Comparison of ENCODE assay signal across 8 cellular contexts in genomic region chr17:4899341-4900230, GRCh38. TPM values are rescaled to one million over a fixed set of nuclear protein-coding genes. Genes with fewer than 3 reads are reported as not detected.
DNase-seq lines count a peak whose midpoint lies in the region; ATAC-seq and TF ChIP-seq lines count a peak whose summit lies in the region.

Gene C17orf107, plus strand, starts transcription at chr17:4899536. Its CDS starts 227 bp downstream, at chr17:4899763.

- no peak for TF ChIP-seq CTCF in AG09309 (IDR thresholded peaks at IDR 0.05; ENCODE audit: control insufficient read depth, insufficient read depth, low read depth, low read length, missing control alignments)
- TF ChIP-seq CTCF in HFF-Myc (IDR thresholded peaks at IDR 0.05; ENCODE audit: low read depth, low read length, missing control alignments): no peak
- TF ChIP-seq CTCF in WTC11 (IDR thresholded peaks at IDR 0.05): no peak
- TF ChIP-seq CTCF in mammary epithelial cell (conservative IDR thresholded peaks at IDR 0.05 in 1 of 2, IDR thresholded peaks at IDR 0.05 in 1 of 2; ENCODE audit: extremely low read depth in 1 of 2, insufficient read depth in 1 of 2, low read depth in 1 of 2, low read length in 2 of 2): no peak

- intact Hi-C loops in mammary epithelial cell (cut with micrococcal nuclease): loop anchor here (5.0 to 10.0 kb wide), 2 partner anchors 332 to 1525 kb away; no protein-coding TSS in a partner anchor

- ATAC-seq in WTC11: peak; percentile 47
- ATAC-seq in GM19463 (IDR thresholded peaks at IDR 0.05; ENCODE audit: unreplicated experiment): no peak

- peaks cover 2% of the 10 kb centered on the region for H4K20me1 ChIP-seq in mammary epithelial cell (ENCODE audit: insufficient read depth, low read length)

- POLR2A ChIA-PET in WTC11 (lab: Charles Lee): interaction anchor here (0.5 to 2.0 kb wide), 9 partner anchors 9 to 517 kb away, joined by 3 to 12 read pairs (median 4); partner anchors contain the start of genes ARRB2, ENO3, SLC52A1 and SPAG7

- dilution Hi-C loops in mammary epithelial cell (cut with HindIII; ENCODE audit: low sequenced_read_pairs): no loop called here

- H3K4me2 ChIP-seq in mammary epithelial cell (ENCODE audit: insufficient read depth, low read depth, low read length): peak within 1 kb of the TSS; percentile 15

- H3K36me3 Mint-ChIP-seq in WTC11: peaks cover 9% of the 10 kb centered on the region; the same call in 1 of the 2 replicates

- no peaks in the 10 kb centered on the region for H3K79me2 ChIP-seq in mammary epithelial cell (ENCODE audit: insufficient read depth, low read length)

- peak within 1 kb of the TSS; percentile 84; the same call in 1 of the 2 replicates for H3K27ac Mint-ChIP-seq in WTC11

- H2AFZ ChIP-seq in mammary epithelial cell (ENCODE audit: low read depth, low read length): no peak within 1 kb of the TSS

- BruUV-seq in mammary epithelial cell (replicated peaks; lab: Mats Ljungman, UMichigan): no TSS peak

- in situ Hi-C loops in mammary epithelial cell (cut with MboI; ENCODE audit: low sequenced_read_pairs in 2 of 2): loop anchor here in 1 of 2 donors (10.0 to 25.0 kb wide), 2 partner anchors 165 to 337 kb away; partner anchors contain the start of genes GGT6 and MYBBP1A

- DNase-seq in AG09309 (ENCODE audit: low read depth) (no peak), HFF-Myc (ENCODE audit: extremely low read depth, low read depth) (peak; percentile 51), WTC11 (ENCODE audit: low spot score) (peak; percentile 84), mammary epithelial cell (no peak), inferior parietal cortex (ENCODE audit: extremely low spot score) (peak; percentile 38), HCEC 1CT (no peak)
- peak; percentile 89 to 96 (median 91) for DNase-seq in stimulated activated CD4-positive, alpha-beta T cell treated with anti-CD3 and anti-CD28 coated beads, Interleukin-12 subunit alpha, Interleukin-12 subunit beta, amount 100 ng/mL, for 48 hours (ENCODE audit: low read depth in 2 of 3, low spot score in 1 of 3)

- H3K27me3 Mint-ChIP-seq in WTC11 (ENCODE audit: low read depth): peaks cover 5% of the 10 kb centered on the region

- H3K4me3 ChIP-seq in AG09309 (ENCODE audit: control insufficient read depth, low read depth, low read length) (peak within 1 kb of the TSS; percentile 51), HFF-Myc (replicated peaks; ENCODE audit: low read depth, low read length) (peak within 1 kb of the TSS; percentile 19), mammary epithelial cell (replicated peaks in 1 of 3; ENCODE audit: insufficient read depth in 1 of 3, low read depth in 2 of 3, low read length in 3 of 3) (no peak within 1 kb of the TSS)

- H3K4me1 ChIP-seq in mammary epithelial cell (ENCODE audit: insufficient read depth, low read length): peaks cover 12% of the 10 kb centered on the region

- H3K4me1 Mint-ChIP-seq in WTC11: peaks cover 16% of the 10 kb centered on the region

- H3K4me3 Mint-ChIP-seq in WTC11: peak within 1 kb of the TSS; percentile 81

- H3K9ac ChIP-seq in mammary epithelial cell (ENCODE audit: insufficient read depth, low read length): no peak within 1 kb of the TSS

- CTCF ChIA-PET in WTC11 (lab: Charles Lee): interaction anchor here (0.6 to 2.8 kb wide), 21 partner anchors 9 to 343 kb away, joined by 3 to 38 read pairs (median 3); partner anchors contain the start of genes ARRB2, MED11, RNF167 and SLC25A11
- CTCF ChIA-PET in mammary epithelial cell (lab: Charles Lee; ENCODE audit: low non-redundant PET): interaction anchor here (0.6 kb wide), 1 partner anchor 109 kb away, joined by 3 read pairs; no protein-coding TSS in a partner anchor

- no peaks in the 10 kb centered on the region for H3K27me3 ChIP-seq in mammary epithelial cell (ENCODE audit: insufficient read depth, low read length)

- no peaks in the 10 kb centered on the region for H3K9me3 Mint-ChIP-seq in WTC11

- no peaks in the 10 kb centered on the region for H3K9me3 ChIP-seq in mammary epithelial cell (replicated peaks; ENCODE audit: insufficient read depth, low read length)

- H3K36me3 ChIP-seq in mammary epithelial cell (ENCODE audit: insufficient read depth, low read length): peaks cover 9% of the 10 kb centered on the region

- 63% methylated on average over 31 of the region's 60 CpGs for WGBS in mammary epithelial cell (ENCODE audit: low coverage, missing lambda C conversion rate)

- H3K27ac ChIP-seq in mammary epithelial cell (ENCODE audit: insufficient read depth, low read depth, low read length): no peak within 1 kb of the TSS

TF ChIP-seq in WTC11, 78 proteins besides CTCF, POLR2A, EP300 and RAD21:
- TF ChIP-seq ZBTB21 (CRISPR knock-in tag; IDR thresholded peaks at IDR 0.05; ENCODE audit: borderline replicate concordance) (peak; percentile 98), ZNF281 (CRISPR knock-in tag; IDR thresholded peaks at IDR 0.05) (no peak), FOXK1 (CRISPR knock-in tag; IDR thresholded peaks at IDR 0.05) (no peak), CREM (CRISPR knock-in tag; IDR thresholded peaks at IDR 0.05) (peak; percentile 74; the same call in 1 of the 2 replicates), RORB (CRISPR knock-in tag; IDR thresholded peaks at IDR 0.05) (no peak), PRRX2 (CRISPR knock-in tag; IDR thresholded peaks at IDR 0.05) (peak; percentile 10; the same call in 1 of the 2 replicates), TEAD1 (CRISPR knock-in tag; IDR thresholded peaks at IDR 0.05) (peak; percentile 47; the same call in 1 of the 2 replicates)
- TF ChIP-seq, protein P1, sequence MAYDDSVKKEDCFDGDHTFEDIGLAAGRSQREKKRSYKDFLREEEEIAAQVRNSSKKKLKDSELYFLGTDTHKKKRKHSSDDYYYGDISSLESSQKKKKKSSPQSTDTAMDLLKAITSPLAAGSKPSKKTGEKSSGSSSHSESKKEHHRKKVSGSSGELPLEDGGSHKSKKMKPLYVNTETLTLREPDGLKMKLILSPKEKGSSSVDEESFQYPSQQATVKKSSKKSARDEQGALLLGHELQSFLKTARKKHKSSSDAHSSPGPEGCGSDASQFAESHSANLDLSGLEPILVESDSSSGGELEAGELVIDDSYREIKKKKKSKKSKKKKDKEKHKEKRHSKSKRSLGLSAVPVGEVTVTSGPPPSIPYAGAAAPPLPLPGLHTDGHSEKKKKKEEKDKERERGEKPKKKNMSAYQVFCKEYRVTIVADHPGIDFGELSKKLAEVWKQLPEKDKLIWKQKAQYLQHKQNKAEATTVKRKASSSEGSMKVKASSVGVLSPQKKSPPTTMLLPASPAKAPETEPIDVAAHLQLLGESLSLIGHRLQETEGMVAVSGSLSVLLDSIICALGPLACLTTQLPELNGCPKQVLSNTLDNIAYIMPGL (CRISPR knock-in tag; IDR thresholded peaks at IDR 0.05): peak; percentile 70
- TF ChIP-seq, protein P2, sequence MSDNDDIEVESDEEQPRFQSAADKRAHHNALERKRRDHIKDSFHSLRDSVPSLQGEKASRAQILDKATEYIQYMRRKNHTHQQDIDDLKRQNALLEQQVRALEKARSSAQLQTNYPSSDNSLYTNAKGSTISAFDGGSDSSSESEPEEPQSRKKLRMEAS (CRISPR knock-in tag; IDR thresholded peaks at IDR 0.05): peak; percentile 85
TF ChIP-seq in WTC11: peak in this region for 6.

RNA-seq across cellular contexts. Expression of gene C17orf107, which starts in this region (rescaled TPM):
- 8.2 to 8.7 TPM (median 8.7 TPM) in 3 replicates for total RNA-seq in WTC11 (2021)
- 1 to 10 TPM; 4.0 to 4.4 TPM for total RNA-seq in mammary epithelial cell
- polyA plus RNA-seq in mammary epithelial cell: 0.44 TPM
- not detected for polyA minus RNA-seq in mammary epithelial cell

Comparison
In these comparisons a context has a peak if more than half of its experiments do, and no peak if none do; other contexts are left out.
1. DNase-seq: peak in HFF-Myc (single experiment), WTC11 (single experiment), inferior parietal cortex (single experiment) and stimulated activated CD4-positive, alpha-beta T cell treated with anti-CD3 and anti-CD28 coated beads, Interleukin-12 subunit alpha, Interleukin-12 subunit beta, amount 100 ng/mL, for 48 hours (3 of 3); none in AG09309 (single experiment), mammary epithelial cell (single experiment) and HCEC 1CT (single experiment).
2. H3K4me3 ChIP-seq: peak in AG09309 (single experiment) and HFF-Myc (single experiment); none in mammary epithelial cell (0 of 3).